8 cellular contexts compared by ENCODE assay signal in the genomic region with DNA sequence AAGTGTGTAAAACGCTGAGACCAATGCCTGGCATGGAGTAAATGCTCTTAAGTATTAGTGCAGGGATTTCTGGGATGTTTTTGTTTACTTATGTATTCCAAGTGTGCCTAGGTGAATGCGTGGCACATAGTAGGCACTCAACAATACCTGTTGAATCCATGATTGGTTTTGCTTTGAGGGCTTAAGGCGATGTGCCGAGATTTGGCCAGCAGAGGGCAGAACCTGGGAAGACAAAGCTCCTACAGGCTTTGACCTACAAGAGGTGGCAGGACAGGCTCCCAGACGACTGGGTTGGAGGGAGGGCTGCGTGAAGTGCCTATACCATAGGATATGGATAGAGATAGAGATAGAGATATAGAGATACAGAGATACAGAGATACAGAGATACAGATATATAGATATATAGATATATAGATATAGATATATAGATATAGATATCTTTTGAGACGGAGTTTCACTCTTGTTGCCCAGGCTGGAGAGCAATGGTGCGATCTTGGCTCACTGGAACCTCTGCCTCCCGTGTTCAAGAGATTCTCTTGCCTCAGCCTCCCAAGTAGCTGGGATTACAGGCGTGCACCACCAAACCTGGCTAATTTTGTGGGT. TPM values are rescaled to one million over a fixed set of nuclear protein-coding genes. Genes with fewer than 3 reads are reported as not detected.
DNase-seq lines count a peak whose midpoint lies in the region; ATAC-seq, FAIRE-seq and TF ChIP-seq lines count a peak whose summit lies in the region.

No MANE protein-coding gene starts in this region.

- H3K4me1 Mint-ChIP-seq in nephron progenitor cell: peaks cover 5% of the 10 kb centered on the region

- 36% methylated on average over 10 of the region's 10 CpGs for WGBS in esophagus muscularis mucosa

- no peak for FAIRE-seq in HTR-8/SVneo (lab: Jason Lieb, UNC)

- H3K27me3 ChIP-seq in OCI-LY3 (ENCODE audit: low read depth, low read length) (no peaks in the 10 kb centered on the region), esophagus muscularis mucosa (peaks cover 0 to 10% (median 0%) of the 10 kb centered on the region in 4 donors)

- DNase-seq in COLO829 (ENCODE audit: low spot score) (peak; percentile 82), HTR-8/SVneo (ENCODE audit: insufficient read length, low spot score) (peak; percentile 67), esophagus muscularis mucosa (ENCODE audit: extremely low spot score) (no peak), nephron progenitor cell (peak; percentile 72), superior temporal gyrus (ENCODE audit: extremely low spot score) (peak; percentile 56)
- DNase-seq in activated CD8-positive, alpha-beta memory T cell treated with anti-CD3 and anti-CD28 coated beads, Interleukin-2, amount 50 U/mL, for 4 hours: peak; percentile 59

- no peak for TF ChIP-seq EP300 in esophagus muscularis mucosa (IDR thresholded peaks at IDR 0.05)

- no peak overlapping the region for H3K27ac ChIP-seq in OCI-LY3 (ENCODE audit: low read length)
- no peak overlapping the region for H3K27ac ChIP-seq in esophagus muscularis mucosa (replicated peaks in 1 of 4)

- no peaks in the 10 kb centered on the region for H3K79me2 ChIP-seq in OCI-LY3 (ENCODE audit: low read length)

- H3K36me3 ChIP-seq in OCI-LY3 (replicated peaks; ENCODE audit: low read depth, low read length): no peaks in the 10 kb centered on the region
- H3K36me3 ChIP-seq in esophagus muscularis mucosa: peaks cover 0 to 11% (median 2%) of the 10 kb centered on the region in 4 donors

- no peak overlapping the region for H3K27ac Mint-ChIP-seq in nephron progenitor cell

- no peak for TF ChIP-seq POLR2A in esophagus muscularis mucosa (IDR thresholded peaks at IDR 0.05; ENCODE audit: low read depth)

- ATAC-seq in HG03097 (IDR thresholded peaks at IDR 0.05; ENCODE audit: low FRiP score, unreplicated experiment): no peak

- H4K20me1 ChIP-seq in OCI-LY3 (ENCODE audit: insufficient read depth, low read length): no peaks in the 10 kb centered on the region

- peak overlapping the region; percentile 20; the same call in 1 of the 2 replicates for H3K4me2 ChIP-seq in OCI-LY3 (ENCODE audit: low read length)

- TF ChIP-seq CTCF in OCI-LY3 (IDR thresholded peaks at IDR 0.05; ENCODE audit: low read depth, low read length) (peak; percentile 94), esophagus muscularis mucosa (IDR thresholded peaks at IDR 0.05) (peak; percentile 61 to 74 (median 71)), nephron progenitor cell (IDR thresholded peaks at IDR 0.05) (peak; percentile 79)

- H3K27me3 Mint-ChIP-seq in nephron progenitor cell (ENCODE audit: low read depth, poor library complexity): peaks cover 14% of the 10 kb centered on the region

- H2AFZ ChIP-seq in OCI-LY3 (ENCODE audit: low read depth, low read length): no peak overlapping the region

- intact Hi-C loops in esophagus muscularis mucosa (cut with DNase I): loop anchor here (5.0 kb wide), 2 partner anchors 119 to 284 kb away; no protein-coding TSS in a partner anchor

- peaks cover 8% of the 10 kb centered on the region for H3K4me1 ChIP-seq in OCI-LY3 (ENCODE audit: low read length)
- peaks cover 0 to 7% (median 0%) of the 10 kb centered on the region in 4 donors for H3K4me1 ChIP-seq in esophagus muscularis mucosa

- H3K36me3 Mint-ChIP-seq in nephron progenitor cell (ENCODE audit: low read depth): no peaks in the 10 kb centered on the region

- H3K9me3 ChIP-seq in OCI-LY3 (ENCODE audit: insufficient read depth, low read length): no peaks in the 10 kb centered on the region
- H3K9me3 ChIP-seq in esophagus muscularis mucosa: no peaks in the 10 kb centered on the region

- no peak overlapping the region for H3K9ac ChIP-seq in OCI-LY3 (ENCODE audit: low read length)

- H3K4me3 Mint-ChIP-seq in nephron progenitor cell: no peak overlapping the region

- H3K4me3 ChIP-seq in OCI-LY3 (ENCODE audit: low read length) (no peak overlapping the region), esophagus muscularis mucosa (no peak overlapping the region)

- no peaks in the 10 kb centered on the region for H3K9me3 Mint-ChIP-seq in nephron progenitor cell

RNA-seq across cellular contexts. Expression of a gene that starts 13.9 kb away (rescaled TPM):
- total RNA-seq in esophagus muscularis mucosa: 1 to 10 TPM; 6.0 to 9.6 (median 6.8) TPM

RNA-seq across cellular contexts. Expression of a gene that starts 40.0 kb away (rescaled TPM):
- total RNA-seq in esophagus muscularis mucosa: 1 to 10 TPM; 2.2 to 6.7 (median 2.7) TPM

RNA-seq across cellular contexts. Expression of a gene that starts 55.2 kb away (rescaled TPM):
- total RNA-seq in esophagus muscularis mucosa: 1 to 10 TPM; 2.5 to 6.4 (median 5.8) TPM
